10 cellular contexts compared by ENCODE assay signal in the genomic region with DNA sequence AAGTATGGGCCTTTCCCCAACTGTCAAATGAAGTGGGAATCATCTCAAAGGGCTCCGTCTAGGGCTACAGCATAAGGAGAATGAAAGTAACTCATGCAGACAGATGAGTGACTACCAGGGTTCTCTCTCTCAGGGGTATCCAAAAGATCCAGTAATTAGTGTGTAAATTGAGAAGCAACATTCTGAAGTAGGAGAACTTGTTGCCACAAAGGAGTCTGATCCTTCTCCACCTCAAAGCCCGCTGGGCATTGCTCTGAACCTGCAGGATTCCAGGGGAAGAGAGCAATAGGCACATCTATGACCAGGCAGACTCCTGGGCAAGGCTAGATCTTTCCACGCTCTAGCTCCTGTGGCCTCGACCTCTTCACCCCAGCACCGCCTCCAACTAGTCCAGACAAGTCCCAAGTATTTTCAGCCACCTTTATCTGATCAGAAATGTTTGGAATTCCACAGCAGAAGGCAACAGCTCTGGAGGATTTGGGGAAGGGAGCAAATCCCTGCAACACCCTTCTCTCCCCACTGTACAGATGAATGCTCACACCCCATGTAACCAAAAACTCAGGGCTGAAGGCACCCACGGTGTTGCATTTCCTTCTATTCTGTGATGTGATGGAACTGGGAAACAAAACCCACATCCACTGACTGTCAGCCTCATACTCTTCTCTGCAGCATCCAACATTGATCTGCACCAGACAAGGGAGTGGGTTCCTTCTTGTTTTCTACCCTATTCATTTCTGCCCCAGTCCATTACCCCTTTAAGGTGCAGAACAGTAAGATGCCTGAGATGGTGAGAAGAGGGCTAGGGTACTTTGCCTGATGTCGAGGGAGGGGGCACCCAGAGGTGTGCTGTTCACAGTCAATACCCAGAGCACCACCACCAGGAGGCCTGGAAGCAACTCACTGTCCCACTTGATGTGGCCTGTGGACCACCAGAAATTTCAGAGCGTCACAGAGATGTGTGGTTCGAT. TPM values are rescaled to one million over a fixed set of nuclear protein-coding genes. Genes with fewer than 3 reads are reported as not detected.
DNase-seq lines count a peak whose midpoint lies in the region; ATAC-seq, FAIRE-seq and TF ChIP-seq lines count a peak whose summit lies in the region.
"Had no signal": no experiment of that assay in that cellular context is flagged by ENCODE, and none has a peak within 500 bp of the region (broad histone marks: within the 10 kb centered on the region; RNA-seq: fewer than 3 reads in every experiment).

No MANE protein-coding gene starts in this region.

- DNase-seq in EL, result peak; percentile 65
- DNase-seq in SJSA1 (ENCODE audit: low read depth in 1 of 2, low spot score in 2 of 2), result no peak
- DNase-seq in endodermal cell, result peak; percentile 55
- DNase-seq in pancreas, result no peak
- no peak for DNase-seq in superior temporal gyrus (ENCODE audit: extremely low spot score)
- no peak for DNase-seq in NCI-H1694 (lab: John Stamatoyannopoulos, UW)
- DNase-seq: SHP77 had no signal

- H3K9me3 Mint-ChIP-seq in endodermal cell, result no peaks in the 10 kb centered on the region

- peaks cover 40% of the 10 kb centered on the region for H3K36me3 Mint-ChIP-seq in endodermal cell (ENCODE audit: low read depth)

- no peaks in the 10 kb centered on the region for H3K27me3 Mint-ChIP-seq in endodermal cell (ENCODE audit: insufficient read depth)

- H3K4me3 ChIP-seq in SJSA1 (no peak overlapping the region), endodermal cell (ENCODE audit: low read length) (no peak overlapping the region), pancreas (no peak overlapping the region)

- intact Hi-C loops in pancreas (cut with DNase I), result no loop called here

- WGBS in endodermal cell (ENCODE audit: insufficient coverage in 1 of 2, insufficient read length in 1 of 2), 2 experiments, result 85 to 92% methylated on average over 5 to 9 of the region's 9 CpGs
- 57 to 60% methylated on average over 9 of the region's 9 CpGs for WGBS in pancreas, 2 donors

- H3K9ac ChIP-seq in endodermal cell (ENCODE audit: extremely low read depth, low read length, poor library complexity, severe bottlenecking), result no peak overlapping the region

- H3K36me3 ChIP-seq in SJSA1 (peaks cover 78% of the 10 kb centered on the region), endodermal cell (ENCODE audit: control insufficient read depth, insufficient read depth, low read length) (peaks cover 37% of the 10 kb centered on the region), pancreas (peaks cover 0 to 11% (median 0%) of the 10 kb centered on the region in 3 donors)

- H3K27ac ChIP-seq in SJSA1 (0 out of 2 replicates have a peak overlapping the region, but pooled peaks have one; percentile 9), endodermal cell (ENCODE audit: low read depth, low read length) (no peak overlapping the region), pancreas (peak overlapping the region in 2 of 4 donors; percentile 9 to 28)

- H3K4me3 Mint-ChIP-seq in endodermal cell, result no peak overlapping the region

- H3K27ac Mint-ChIP-seq in endodermal cell, result peak overlapping the region; percentile 36

- TF ChIP-seq CTCF in endodermal cell (conservative IDR thresholded peaks at IDR 0.05), result peak; percentile 52
- no peak for TF ChIP-seq CTCF in pancreas (IDR thresholded peaks at IDR 0.05)

- H3K4me1 ChIP-seq in SJSA1 (replicated peaks) (peaks cover 68% of the 10 kb centered on the region), endodermal cell (ENCODE audit: control insufficient read depth, insufficient read depth, low read length) (peaks cover 23% of the 10 kb centered on the region), pancreas (peaks cover 21 to 49% (median 31%) of the 10 kb centered on the region in 3 donors)

- H3K4me1 Mint-ChIP-seq in endodermal cell, result peaks cover 47% of the 10 kb centered on the region

- ATAC-seq in pancreas, result peak; percentile 10 to 64 (median 46)
- no peak for ATAC-seq in HG02610 (IDR thresholded peaks at IDR 0.05; ENCODE audit: unreplicated experiment)
- ATAC-seq in GM19395 (IDR thresholded peaks at IDR 0.05; ENCODE audit: unreplicated experiment), result no peak

- H3K27me3 ChIP-seq in SJSA1 (replicated peaks) (no peaks in the 10 kb centered on the region), endodermal cell (ENCODE audit: control insufficient read depth, insufficient read depth, low read length, poor library complexity, severe bottlenecking) (no peaks in the 10 kb centered on the region), pancreas (no peaks in the 10 kb centered on the region)

- H3K9me3 ChIP-seq in SJSA1 (replicated peaks) (no peaks in the 10 kb centered on the region), endodermal cell (ENCODE audit: control insufficient read depth, low read length) (no peaks in the 10 kb centered on the region), pancreas (no peaks in the 10 kb centered on the region)

- FAIRE-seq in pancreas (lab: Jason Lieb, UNC), result no peak
- FAIRE-seq: colon had no signal

RNA-seq across cellular contexts. Expression of gene COX4I2, which starts 41.0 kb away (rescaled TPM):
- not detected in 2 replicates for total RNA-seq in SJSA1 (2014; rRNA removed; shearing (Covaris generic))
- total RNA-seq in endodermal cell (not detected), pancreas (under 1 TPM in 5 of 6 donors, not detected in 1; 0.28 to 0.94 (median 0.60) TPM)
- polyA plus RNA-seq in endodermal cell (2013, experiment 1 of 2), result not detected
- not detected for polyA plus RNA-seq in endodermal cell (2013, experiment 2 of 2)
- polyA plus RNA-seq in pancreas, result 1 to 10 TPM; 3.7 to 7.8 TPM

RNA-seq across cellular contexts. Expression of gene BCL2L1, which starts 44.0 kb away (rescaled TPM):
- total RNA-seq in SJSA1 (2014; rRNA removed; shearing (Covaris generic)), result 103 and 106 TPM in 2 replicates
- total RNA-seq in endodermal cell (10 to 100 TPM; 60.3 to 89.5 TPM), pancreas (10 to 100 TPM; 27.3 to 59.8 (median 40.0) TPM)
- 46.6 TPM for polyA plus RNA-seq in endodermal cell (2013, experiment 1 of 2)
- polyA plus RNA-seq in endodermal cell (2013, experiment 2 of 2), result 43.2 TPM
- 10 to 100 TPM; 40.8 to 55.5 TPM for polyA plus RNA-seq in pancreas

Comparison
In these comparisons a context has a peak if more than half of its experiments do, and no peak if none do; other contexts are left out.
1. DNase-seq: peak in EL (single experiment) and endodermal cell (single experiment); none in SJSA1 (0 of 2), pancreas (0 of 6), superior temporal gyrus (single experiment) and NCI-H1694 (single experiment).
2. ATAC-seq: peak in pancreas (4 of 4); none in HG02610 (single experiment) and GM19395 (single experiment).